In the genomic region with DNA sequence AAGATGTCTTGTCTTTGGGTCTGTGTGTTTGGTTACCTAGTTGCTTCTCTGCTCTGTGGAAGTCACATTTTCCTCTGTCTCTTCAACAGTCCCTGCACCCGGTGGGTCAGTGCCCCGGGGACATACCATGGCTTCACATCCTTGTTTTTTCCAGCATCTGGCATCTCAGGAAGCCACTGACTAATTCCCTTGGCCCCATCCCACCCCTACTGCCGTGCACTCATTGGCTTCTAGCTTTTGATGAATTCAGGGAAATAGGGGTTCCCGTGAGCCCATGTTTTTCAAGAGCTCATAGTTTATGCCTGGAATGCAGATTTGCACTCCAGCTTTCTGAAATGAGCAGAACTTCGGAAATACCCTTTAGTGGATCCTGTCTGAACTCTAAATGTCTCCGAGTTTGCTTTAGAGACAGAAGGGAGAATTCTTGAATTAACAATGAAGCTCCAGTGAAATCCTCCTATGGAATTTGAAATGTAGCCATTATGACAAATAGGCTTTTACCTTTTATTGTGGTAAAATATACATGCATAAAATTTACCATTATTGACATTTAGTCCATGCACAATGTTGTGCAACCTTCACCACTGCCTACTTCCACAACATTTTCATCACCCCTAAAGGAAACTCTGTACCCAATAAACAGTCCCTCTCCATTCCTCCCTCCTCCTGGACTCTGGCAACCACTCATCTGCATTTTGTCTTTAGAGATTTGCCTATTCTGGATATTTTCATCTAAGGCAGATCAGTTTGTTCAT, we compare ENCODE assay signal across 25 cellular contexts.
DNase-seq lines count a peak whose midpoint lies in the region; ATAC-seq and TF ChIP-seq lines count a peak whose summit lies in the region.
"Had no signal": no experiment of that assay in that cellular context is flagged by ENCODE, and none has a peak within 500 bp of the region (broad histone marks: within the 10 kb centered on the region; RNA-seq: fewer than 3 reads in every experiment).

No MANE protein-coding gene starts in this region.

- peaks cover 27% of the 10 kb centered on the region for H3K27me3 Mint-ChIP-seq in stimulated activated memory B cell treated with anti-CD40 and anti-IgM and Interleukin-4, amounts not matched to agents 10 μg/mL and 1 μg/mL and 100 μg/mL, for 72 hours

- 53% methylated on average over 6 of the region's 6 CpGs for WGBS in suprapubic skin

- H3K36me3 Mint-ChIP-seq in stimulated activated memory B cell treated with anti-CD40 and anti-IgM and Interleukin-4, amounts not matched to agents 10 μg/mL and 1 μg/mL and 100 μg/mL, for 72 hours: no peaks in the 10 kb centered on the region
- H3K36me3 Mint-ChIP-seq: stimulated activated effector memory CD8-positive, alpha-beta T cell treated with anti-CD3 and anti-CD28 coated beads, Interleukin-12 subunit alpha, Interleukin-12 subunit beta, amount 100 ng/mL, for 72 hours had no signal

- H3K9me3 ChIP-seq in suprapubic skin: no peaks in the 10 kb centered on the region
- H3K9me3 ChIP-seq: esophagus squamous epithelium, neutrophil, Peyer's patch, right atrium auricular region, transverse colon had no signal

- H3K4me3 ChIP-seq in fibroblast of the aortic adventitia (ENCODE audit: low read depth, low read length) (no peak overlapping the region), suprapubic skin (no peak overlapping the region)
- H3K4me3 ChIP-seq: esophagus squamous epithelium, Peyer's patch, right atrium auricular region, transverse colon had no signal

- TF ChIP-seq CTCF in fibroblast of the aortic adventitia (IDR thresholded peaks at IDR 0.05; ENCODE audit: insufficient read depth, low read length): no peak
- no peak for TF ChIP-seq CTCF in suprapubic skin (IDR thresholded peaks at IDR 0.05)
- no peak for TF ChIP-seq CTCF in GM10266 (IDR thresholded peaks at IDR 0.05; ENCODE audit: control insufficient read depth, insufficient read depth, low read depth, missing control alignments)

- H3K9me3 Mint-ChIP-seq in stimulated activated memory B cell treated with anti-CD40 and anti-IgM and Interleukin-4, amounts not matched to agents 10 μg/mL and 1 μg/mL and 100 μg/mL, for 72 hours: no peaks in the 10 kb centered on the region
- H3K9me3 Mint-ChIP-seq: activated naive CD8-positive, alpha-beta T cell treated with anti-CD3 and anti-CD28 coated beads, Interleukin-2, amount 50 U/mL, for 24 hours; activated T-helper 17 cell treated with anti-CD3 and anti-CD28 coated beads, Interleukin-2, amount 50 U/mL, for 72 hours; stimulated activated effector memory CD8-positive, alpha-beta T cell treated with anti-CD3 and anti-CD28 coated beads, Interleukin-12 subunit alpha, Interleukin-12 subunit beta, amount 100 ng/mL, for 72 hours had no signal

- H3K4me1 Mint-ChIP-seq in stimulated activated memory B cell treated with anti-CD40 and anti-IgM and Interleukin-4, amounts not matched to agents 10 μg/mL and 1 μg/mL and 100 μg/mL, for 72 hours: no peaks in the 10 kb centered on the region
- H3K4me1 Mint-ChIP-seq: activated naive CD8-positive, alpha-beta T cell treated with anti-CD3 and anti-CD28 coated beads, Interleukin-2, amount 50 U/mL, for 24 hours; activated T-helper 17 cell treated with anti-CD3 and anti-CD28 coated beads, Interleukin-2, amount 50 U/mL, for 72 hours; H9; stimulated activated effector memory CD8-positive, alpha-beta T cell treated with anti-CD3 and anti-CD28 coated beads, Interleukin-12 subunit alpha, Interleukin-12 subunit beta, amount 100 ng/mL, for 72 hours had no signal

- no peak overlapping the region for H3K4me3 Mint-ChIP-seq in stimulated activated memory B cell treated with anti-CD40 and anti-IgM and Interleukin-4, amounts not matched to agents 10 μg/mL and 1 μg/mL and 100 μg/mL, for 72 hours
- H3K4me3 Mint-ChIP-seq: activated naive CD8-positive, alpha-beta T cell treated with anti-CD3 and anti-CD28 coated beads, Interleukin-2, amount 50 U/mL, for 24 hours; activated T-helper 17 cell treated with anti-CD3 and anti-CD28 coated beads, Interleukin-2, amount 50 U/mL, for 72 hours; H9; stimulated activated effector memory CD8-positive, alpha-beta T cell treated with anti-CD3 and anti-CD28 coated beads, Interleukin-12 subunit alpha, Interleukin-12 subunit beta, amount 100 ng/mL, for 72 hours had no signal

- DNase-seq in GM04503 (ENCODE audit: low read depth) (peak; percentile 18), amniotic stem cell (lab: John Stamatoyannopoulos, UW) (peak; percentile 45), fibroblast of the aortic adventitia (ENCODE audit: low read depth) (peak; percentile 14), suprapubic skin (ENCODE audit: low spot score in 2 of 2) (no peak), GM10266 (ENCODE audit: extremely low spot score) (no peak), NCI-H510A (lab: John Stamatoyannopoulos, UW) (no peak)
- DNase-seq: activated naive CD8-positive, alpha-beta T cell treated with anti-CD3 and anti-CD28 coated beads, Interleukin-2, amount 50 U/mL, for 24 hours; C1 segment of cervical spinal cord; caudate nucleus; effector CD4-positive, alpha-beta T cell; esophagus squamous epithelium; GDM1; H9; head of caudate nucleus; left ventricle myocardium superior; NCI-H2029; NCI-H345; Peyer's patch; transverse colon had no signal

- no peak for TF ChIP-seq EP300 in suprapubic skin (IDR thresholded peaks at IDR 0.05)

- no peak for ATAC-seq in stimulated activated memory B cell treated with anti-CD40 and anti-IgM and Interleukin-4, amounts not matched to agents 10 μg/mL and 1 μg/mL and 100 μg/mL, for 72 hours
- ATAC-seq: activated naive CD8-positive, alpha-beta T cell treated with anti-CD3 and anti-CD28 coated beads, Interleukin-2, amount 50 U/mL, for 24 hours; activated T-helper 17 cell treated with anti-CD3 and anti-CD28 coated beads, Interleukin-2, amount 50 U/mL, for 72 hours; left ventricle myocardium superior; SK-N-SH treated with all-trans-retinoic acid at 6 μM for 48 hours; stimulated activated effector memory CD8-positive, alpha-beta T cell treated with anti-CD3 and anti-CD28 coated beads, Interleukin-12 subunit alpha, Interleukin-12 subunit beta, amount 100 ng/mL, for 72 hours had no signal

- H3K4me1 ChIP-seq in suprapubic skin: peaks cover 27% of the 10 kb centered on the region
- H3K4me1 ChIP-seq: Peyer's patch, transverse colon had no signal

- no peak overlapping the region for H3K27ac Mint-ChIP-seq in stimulated activated memory B cell treated with anti-CD40 and anti-IgM and Interleukin-4, amounts not matched to agents 10 μg/mL and 1 μg/mL and 100 μg/mL, for 72 hours
- H3K27ac Mint-ChIP-seq: activated naive CD8-positive, alpha-beta T cell treated with anti-CD3 and anti-CD28 coated beads, Interleukin-2, amount 50 U/mL, for 24 hours; activated T-helper 17 cell treated with anti-CD3 and anti-CD28 coated beads, Interleukin-2, amount 50 U/mL, for 72 hours; stimulated activated effector memory CD8-positive, alpha-beta T cell treated with anti-CD3 and anti-CD28 coated beads, Interleukin-12 subunit alpha, Interleukin-12 subunit beta, amount 100 ng/mL, for 72 hours had no signal

- H3K27me3 ChIP-seq in suprapubic skin: no peaks in the 10 kb centered on the region
- H3K27me3 ChIP-seq: Peyer's patch, right atrium auricular region, transverse colon had no signal

- H3K36me3 ChIP-seq in suprapubic skin: no peaks in the 10 kb centered on the region
- H3K36me3 ChIP-seq: esophagus squamous epithelium, neutrophil, Peyer's patch, right atrium auricular region, transverse colon had no signal

- H3K27ac ChIP-seq in suprapubic skin: peak overlapping the region; percentile 55
- H3K27ac ChIP-seq: esophagus squamous epithelium, neutrophil, Peyer's patch, right atrium auricular region, transverse colon had no signal

- no peak for TF ChIP-seq POLR2A in suprapubic skin (IDR thresholded peaks at IDR 0.05)

Comparison
In these comparisons a context has a peak if more than half of its experiments do, and no peak if none do; other contexts are left out.
1. DNase-seq: peak in GM04503 (single experiment), amniotic stem cell (single experiment) and fibroblast of the aortic adventitia (single experiment); none in suprapubic skin (0 of 2), GM10266 (single experiment) and NCI-H510A (single experiment).